In the genomic region with DNA sequence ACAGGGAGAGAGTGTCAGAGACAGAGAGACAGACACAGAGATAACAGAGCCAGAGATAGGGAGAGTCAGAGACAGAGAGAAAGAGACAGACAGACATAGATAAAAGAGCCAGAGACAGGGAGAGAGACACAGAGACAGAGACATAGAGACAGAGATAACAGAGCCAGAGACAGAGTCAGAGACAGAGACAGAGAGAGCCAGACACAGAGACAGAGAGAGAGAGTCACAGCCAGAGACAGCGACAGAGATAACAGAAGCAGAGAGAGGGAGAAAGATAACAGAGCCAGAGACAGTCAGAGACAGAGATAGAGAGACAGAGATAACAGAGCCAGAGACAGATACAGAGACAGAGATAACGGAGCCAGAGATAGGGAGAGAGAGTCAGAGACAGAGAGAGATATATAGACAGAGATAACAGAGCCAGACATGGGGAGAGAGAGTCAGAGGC, we compare ENCODE assay signal across 8 cellular contexts. TPM values are rescaled to one million over a fixed set of nuclear protein-coding genes. Genes with fewer than 3 reads are reported as not detected.
A peak's percentile ranks its signal among the peaks of the same experiment; 100 is the strongest.
DNase-seq lines count a peak whose midpoint lies in the region; ATAC-seq, FAIRE-seq and TF ChIP-seq lines count a peak whose summit lies in the region.

No MANE protein-coding gene starts in this region.

- H3K79me2 ChIP-seq in H9 (ENCODE audit: insufficient read depth, low read length) (no peaks in the 10 kb centered on the region), GM12878 (ENCODE audit: control insufficient read depth, insufficient read depth, low read length) (peaks cover 55% of the 10 kb centered on the region)

- H3K27me3 Mint-ChIP-seq in H9 (ENCODE audit: low read depth) (peaks cover 61% of the 10 kb centered on the region), mesothelial cell of epicardium (ENCODE audit: low read depth) (peaks cover 55% of the 10 kb centered on the region)

- POLR2A ChIA-PET in AG04450 (lab: Yijun Ruan, JAX), result interaction anchor here (0.6 to 0.7 kb wide), 2 partner anchors 101 to 334 kb away, joined by 3 to 5 read pairs; no protein-coding TSS in a partner anchor
- POLR2A ChIA-PET in GM12878 (lab: Charles Lee), result interaction anchor here (1.0 to 2.4 kb wide), 6 partner anchors 8 to 58 kb away, joined by 4 to 23 read pairs (median 7); no protein-coding TSS in a partner anchor

- peaks cover 9% of the 10 kb centered on the region for H3K27me3 ChIP-seq in AG04450 (ENCODE audit: control insufficient read depth, insufficient read depth, low read length)
- H3K27me3 ChIP-seq in H9 (ENCODE audit: insufficient read depth, low read length), result peaks cover 13% of the 10 kb centered on the region; the same call in 1 of the 2 replicates
- H3K27me3 ChIP-seq in GM12878 (replicated peaks in 1 of 2; ENCODE audit: control insufficient read depth in 2 of 2, insufficient read depth in 2 of 2, low read length in 1 of 2), result no peaks in the 10 kb centered on the region

- H3K4me2 ChIP-seq in H9 (ENCODE audit: insufficient read depth, insufficient read length, low read length), result peak overlapping the region; percentile 81
- H3K4me2 ChIP-seq in GM12878 (ENCODE audit: control insufficient read depth, insufficient read depth), result peak overlapping the region; percentile 73

- ATAC-seq in GM12878, result no peak
- ATAC-seq in HG03521 (IDR thresholded peaks at IDR 0.05; ENCODE audit: unreplicated experiment), result no peak
- ATAC-seq in left colon, result no peak
- no peak for ATAC-seq in GM19395 (IDR thresholded peaks at IDR 0.05; ENCODE audit: unreplicated experiment)
- no peak for ATAC-seq in GM18867 (IDR thresholded peaks at IDR 0.05; ENCODE audit: unreplicated experiment)

- intact Hi-C loops in GM12878 (cut with micrococcal nuclease; ENCODE audit: unreplicated experiment), result loop anchor here (2.0 kb wide), 1 partner anchor 71 kb away; no protein-coding TSS in a partner anchor
- intact Hi-C loops in left colon (cut with DNase I, micrococcal nuclease), result no loop called here

- no peak overlapping the region for H2BK12ac ChIP-seq in H9 (ENCODE audit: insufficient read length, low read depth, low read length)

- WGBS in H9 (ENCODE audit: extremely low coverage, insufficient read length, low lambda C conversion rate), result no CpG with 5 or more reads among the region's 2 CpGs
- WGBS in GM12878 (ENCODE audit: insufficient coverage, insufficient replicate concordance, low lambda C conversion rate, missing lambda C conversion rate), result 41% methylated on average over 2 of the region's 2 CpGs

- H3K4me3 Mint-ChIP-seq in H9, result peak overlapping the region; percentile 70 to 78
- peak overlapping the region; percentile 80 for H3K4me3 Mint-ChIP-seq in mesothelial cell of epicardium

- SMC1A ChIA-PET in GM12878 (lab: Charles Lee; ENCODE audit: uncharacterized antibody, unreplicated experiment), result interaction anchor here (0.7 to 1.1 kb wide), 2 partner anchors 57 to 71 kb away, joined by 3 to 7 read pairs; no protein-coding TSS in a partner anchor

- in situ Hi-C loops in GM12878 (cut with MboI), result loop anchor here (10.0 kb wide), 1 partner anchor 1175 kb away; the partner anchor contains the start of gene FCER2

- FAIRE-seq in GM12878 (lab: Jason Lieb, UNC), result peak; percentile 64

- no peak overlapping the region for H3K27ac Mint-ChIP-seq in H9
- H3K27ac Mint-ChIP-seq in mesothelial cell of epicardium, result peak overlapping the region; percentile 62

- H3K79me1 ChIP-seq in H9 (ENCODE audit: insufficient read depth, low read depth, low read length, poor library complexity, severe bottlenecking), result no peaks in the 10 kb centered on the region

- BruUV-seq in GM12878 (replicated peaks; lab: Mats Ljungman, UMichigan), result no TSS peak

- peaks cover 0 to 7% of the 10 kb centered on the region in 2 experiments; a peak in 2 of 4 replicates for H3K36me3 ChIP-seq in GM12878 (ENCODE audit: control insufficient read depth in 2 of 2, insufficient read depth in 2 of 2, low read length in 1 of 2)

- H3K23ac ChIP-seq in H9 (ENCODE audit: insufficient read length, low read depth, low read length), result no peak overlapping the region

- no peak overlapping the region for H2BK5ac ChIP-seq in H9 (ENCODE audit: insufficient read length, low read length)

- H3K27ac ChIP-seq in AG04450 (ENCODE audit: low read depth, low read length), result no peak overlapping the region
- no peak overlapping the region for H3K27ac ChIP-seq in H9 (ENCODE audit: insufficient read length, low read depth, low read length)
- H3K27ac ChIP-seq in GM12878 (ENCODE audit: control insufficient read depth, insufficient read depth), result peak overlapping the region; percentile 83

- CTCF ChIA-PET in AG04450 (lab: Charles Lee), result no interaction called here
- CTCF ChIA-PET in GM12878 (lab: Yijun Ruan, JAX), result no interaction called here

- no peak overlapping the region for H2BK15ac ChIP-seq in H9 (ENCODE audit: low read depth, low read length)

- peak overlapping the region; percentile 75 for H3K4me3 ChIP-seq in AG04450 (ENCODE audit: low read depth, low read length)
- peak overlapping the region; percentile 99 for H3K4me3 ChIP-seq in GM12878

- no peak for TF ChIP-seq POLR2A in GM12878 (IDR thresholded peaks at IDR 0.05; ENCODE audit: low read depth, low read length)

- H3T11ph ChIP-seq in H9 (ENCODE audit: low read length), result no peak overlapping the region

- no peak for TF ChIP-seq RAD21 in GM12878 (IDR thresholded peaks at IDR 0.05; ENCODE audit: insufficient read depth, low read depth, low read length)

- H3K9me3 Mint-ChIP-seq in H9 (peaks cover 0 to 4% of the 10 kb centered on the region in 2 experiments; a peak in 2 of 5 replicates), mesothelial cell of epicardium (no peaks in the 10 kb centered on the region)

- H3K4ac ChIP-seq in H9 (ENCODE audit: low read depth, low read length), result no peak overlapping the region

- no peaks in the 10 kb centered on the region; the same call in 1 of the 2 replicates for H3K9me3 ChIP-seq in AG04450 (ENCODE audit: control insufficient read depth, insufficient read depth, low read length)
- H3K9me3 ChIP-seq in H9 (ENCODE audit: control insufficient read depth, low read depth, low read length), result no peaks in the 10 kb centered on the region
- no peaks in the 10 kb centered on the region; the same call in 2 of the 3 replicates for H3K9me3 ChIP-seq in GM12878 (replicated peaks; ENCODE audit: control insufficient read depth, insufficient read depth, low read length)

- H3K9ac ChIP-seq in H9 (ENCODE audit: extremely low read depth, insufficient read length, low read length), result no peak overlapping the region
- H3K9ac ChIP-seq in GM12878 (ENCODE audit: control insufficient read depth, insufficient read depth, low read length), result peak overlapping the region; percentile 99; the same call in 1 of the 2 replicates

- H3K18ac ChIP-seq in H9 (ENCODE audit: insufficient read length, low read depth, low read length), result no peak overlapping the region

- DNase-seq in AG04450 (ENCODE audit: low read depth, low spot score) (no peak), H9 (no peak), GM12878 (ENCODE audit: low read depth, low spot score) (no peak), mesothelial cell of epicardium (ENCODE audit: low spot score in 2 of 2, unreplicated experiment in 2 of 2) (no peak), left colon (no peak)

- H2BK120ac ChIP-seq in H9 (ENCODE audit: low read depth, low read length, poor library complexity, severe bottlenecking), result no peak overlapping the region

- H3K4me1 Mint-ChIP-seq in H9 (peaks cover 32 to 38% of the 10 kb centered on the region in 2 experiments), mesothelial cell of epicardium (peaks cover 24% of the 10 kb centered on the region)

- peaks cover 22% of the 10 kb centered on the region for H3K23me2 ChIP-seq in H9 (ENCODE audit: insufficient read length, low read depth, low read length, poor library complexity, severe bottlenecking)

- no peak overlapping the region for H4K5ac ChIP-seq in H9 (ENCODE audit: insufficient read length, low read depth, low read length)

- H4K91ac ChIP-seq in H9 (ENCODE audit: insufficient read length, low read depth, low read length), result no peak overlapping the region

- H2AFZ ChIP-seq in H9 (ENCODE audit: low read length) (no peak overlapping the region), GM12878 (ENCODE audit: control insufficient read depth, low read depth, low read length) (no peak overlapping the region)

- no peak overlapping the region for H2BK20ac ChIP-seq in H9 (ENCODE audit: low read depth, low read length, poor library complexity, severe bottlenecking)

- no peak overlapping the region for H2AK5ac ChIP-seq in H9 (ENCODE audit: insufficient read length, low read length)

- H3K56ac ChIP-seq in H9 (ENCODE audit: insufficient read length, low read depth, low read length), result no peak overlapping the region

- TF ChIP-seq EP300 in GM12878 (IDR thresholded peaks at IDR 0.05; ENCODE audit: borderline replicate concordance in 1 of 2, control insufficient read depth in 1 of 2, low read depth in 2 of 2, low read length in 2 of 2), result no peak

- no peaks in the 10 kb centered on the region for H4K20me1 ChIP-seq in H9 (ENCODE audit: control insufficient read depth, insufficient read depth, insufficient read length)
- no peaks in the 10 kb centered on the region for H4K20me1 ChIP-seq in GM12878 (ENCODE audit: control insufficient read depth, insufficient read depth)

- no peak overlapping the region for H4K8ac ChIP-seq in H9 (replicated peaks; ENCODE audit: insufficient read length, low read depth, low read length)

- H3K36me3 Mint-ChIP-seq in H9 (ENCODE audit: insufficient read depth in 1 of 3, low read depth in 3 of 3) (no peaks in the 10 kb centered on the region), mesothelial cell of epicardium (no peaks in the 10 kb centered on the region)

- RAD21 ChIA-PET in GM12878 (lab: Charles Lee; ENCODE audit: unreplicated experiment), result interaction anchor here (0.7 to 1.5 kb wide), 5 partner anchors 13 to 58 kb away, joined by 3 to 16 read pairs (median 7); no protein-coding TSS in a partner anchor

- TF ChIP-seq CTCF in AG04450 (IDR thresholded peaks at IDR 0.05; ENCODE audit: low read depth, low read length) (no peak), H9 (conservative IDR thresholded peaks at IDR 0.05) (no peak), GM12878 (IDR thresholded peaks at IDR 0.05 in 2 of 3, conservative IDR thresholded peaks at IDR 0.05 in 1 of 3; ENCODE audit: control insufficient read depth in 2 of 3, extremely low read depth in 1 of 3, insufficient read depth in 1 of 3, low read depth in 3 of 3, low read length in 3 of 3) (no peak), mesothelial cell of epicardium (IDR thresholded peaks at IDR 0.05; ENCODE audit: unreplicated experiment) (no peak)

- H3K4me1 ChIP-seq in H9 (ENCODE audit: insufficient read depth, low read length) (peaks cover 6% of the 10 kb centered on the region; the same call in 1 of the 2 replicates), GM12878 (ENCODE audit: control insufficient read depth, insufficient read depth, low read length) (peaks cover 32% of the 10 kb centered on the region)

- H3K14ac ChIP-seq in H9 (ENCODE audit: insufficient read depth, low read length), result no peak overlapping the region

RNA-seq across cellular contexts. Expression of gene TNFSF9, which starts 0.9 kb away (rescaled TPM):
- polyA plus RNA-seq in AG04450 (2011; rRNA removed) (0.14 and 0.16 TPM in 2 replicates), GM12878 (2011; rRNA removed) (24.6 and 33.3 TPM in 2 replicates), GM12878 (2014; fragmentation: Illumina TruSeq; extraction: Trizol) (13.4 and 14.7 TPM in 2 replicates), GM12878 (2014; fragmentation: Nextera tagmentation; extraction: Ambion mirVana) (10 to 100 TPM in 1 of 2 experiments, 1 to 10 TPM in 1; 6.2 to 12.8 TPM), GM12878 (2014; rRNA removed) (46.8 and 48.0 TPM in 2 replicates), GM12878 (2016; fragmentation: Nextera tagmentation; extraction: Ambion mirVana) (10 to 100 TPM; 20.7 to 21.5 TPM)
- polyA minus RNA-seq in AG04450 (2011; rRNA and poly(A)+ RNA removed), result 0.13 and 0.23 TPM in 2 replicates
- total RNA-seq in H9 (2021) (1.9 and 2.1 TPM in 2 replicates), GM12878 (2014; rRNA removed) (72.8 and 75.3 TPM in 2 replicates), GM12878 (2014; rRNA removed; fragmentation: Illumina TruSeq; extraction: Trizol) (20.9 and 22.7 TPM in 2 replicates), GM12878 (2021) (60.1 TPM in 2 replicates), mesothelial cell of epicardium (0.76 to 1.5 TPM (median 1.1 TPM) in 3 replicates), left colon (1 to 10 TPM; 1.6 to 2.7 TPM)
- 48.6 and 53.3 TPM in 2 replicates for total RNA-seq in GM12878 (2013; cell fraction: nucleolus; rRNA removed)
- 20.3 TPM for polyA plus RNA-seq in GM12878 (2011; ENCODE audit: low read depth)
- 31.1 and 35.9 TPM in 2 replicates for polyA plus RNA-seq in GM12878 (2011; cell fraction: cytosol; rRNA removed)
- 21.7 and 29.6 TPM in 2 replicates for polyA plus RNA-seq in GM12878 (2011; cell fraction: nucleus; rRNA removed)
- polyA plus RNA-seq in GM12878 (2012), result 41.9 and 76.9 TPM in 2 replicates
- 11.6 and 25.0 TPM in 2 replicates for polyA minus RNA-seq in GM12878 (2011; rRNA and poly(A)+ RNA removed)
- 19.6 and 29.1 TPM in 2 replicates for polyA minus RNA-seq in GM12878 (2011; cell fraction: cytosol; rRNA and poly(A)+ RNA removed)
- 14.4 and 18.5 TPM in 2 replicates for polyA minus RNA-seq in GM12878 (2011; cell fraction: nucleus; rRNA and poly(A)+ RNA removed)

RNA-seq across cellular contexts. Expression of gene TUBB4A, which starts 27.9 kb away (rescaled TPM):
- polyA plus RNA-seq in AG04450 (2011; rRNA removed), result not detected in 2 replicates
- not detected in 2 replicates for polyA minus RNA-seq in AG04450 (2011; rRNA and poly(A)+ RNA removed)
- 19.5 and 20.3 TPM in 2 replicates for total RNA-seq in H9 (2021)
- 1.8 and 4.3 TPM in 2 replicates for total RNA-seq in GM12878 (2013; cell fraction: nucleolus; rRNA removed)
- 2.5 and 2.8 TPM in 2 replicates for total RNA-seq in GM12878 (2014; rRNA removed)
- total RNA-seq in GM12878 (2014; rRNA removed; fragmentation: Illumina TruSeq; extraction: Trizol), result 1.3 and 1.4 TPM in 2 replicates
- 22.4 and 30.4 TPM in 2 replicates for total RNA-seq in GM12878 (2021)
- 1.4 TPM for polyA plus RNA-seq in GM12878 (2011; ENCODE audit: low read depth)
- polyA plus RNA-seq in GM12878 (2011; rRNA removed), result 0.12 and 0.29 TPM in 2 replicates
- 1.2 and 1.6 TPM in 2 replicates for polyA plus RNA-seq in GM12878 (2011; cell fraction: cytosol; rRNA removed)
- polyA plus RNA-seq in GM12878 (2011; cell fraction: nucleus; rRNA removed), result 1.1 and 2.1 TPM in 2 replicates
- 4.8 and 8.1 TPM in 2 replicates for polyA plus RNA-seq in GM12878 (2012)
- polyA plus RNA-seq in GM12878 (2014; fragmentation: Illumina TruSeq; extraction: Trizol), result 5.9 and 7.1 TPM in 2 replicates
- under 1 TPM; 0.79 to 0.85 TPM for polyA plus RNA-seq in GM12878 (2014; fragmentation: Nextera tagmentation; extraction: Ambion mirVana)
- polyA plus RNA-seq in GM12878 (2014; rRNA removed), result 5.1 and 7.5 TPM in 2 replicates
- 10 to 100 TPM; 12.1 to 20.0 TPM for polyA plus RNA-seq in GM12878 (2016; fragmentation: Nextera tagmentation; extraction: Ambion mirVana)
- polyA minus RNA-seq in GM12878 (2011; rRNA and poly(A)+ RNA removed), result 0.73 and 2.7 TPM in 2 replicates
- polyA minus RNA-seq in GM12878 (2011; cell fraction: cytosol; rRNA and poly(A)+ RNA removed), result 3.4 and 8.4 TPM in 2 replicates
- polyA minus RNA-seq in GM12878 (2011; cell fraction: nucleus; rRNA and poly(A)+ RNA removed), result 1.1 and 2.9 TPM in 2 replicates
- 10.5 to 13.5 TPM (median 13.0 TPM) in 3 replicates for total RNA-seq in mesothelial cell of epicardium
- 1 to 10 TPM; 1.1 to 1.7 TPM for total RNA-seq in left colon

RNA-seq across cellular contexts. Expression of gene DENND1C, which starts 48.4 kb away (rescaled TPM):
- polyA plus RNA-seq in AG04450 (2011; rRNA removed) (not detected in 2 replicates), GM12878 (2011; rRNA removed) (10.6 and 25.8 TPM in 2 replicates), GM12878 (2014; fragmentation: Illumina TruSeq; extraction: Trizol) (24.6 and 39.5 TPM in 2 replicates), GM12878 (2014; fragmentation: Nextera tagmentation; extraction: Ambion mirVana) (1 to 10 TPM; 2.4 to 2.8 TPM), GM12878 (2014; rRNA removed) (49.1 and 59.0 TPM in 2 replicates), GM12878 (2016; fragmentation: Nextera tagmentation; extraction: Ambion mirVana) (10 to 100 TPM; 45.8 to 45.9 TPM)
- polyA minus RNA-seq in AG04450 (2011; rRNA and poly(A)+ RNA removed), result not detected in 2 replicates
- total RNA-seq in H9 (2021) (2.4 TPM in 2 replicates), GM12878 (2014; rRNA removed) (16.4 and 24.5 TPM in 2 replicates), GM12878 (2014; rRNA removed; fragmentation: Illumina TruSeq; extraction: Trizol) (10.9 and 11.5 TPM in 2 replicates), GM12878 (2021) (50.5 and 54.3 TPM in 2 replicates), mesothelial cell of epicardium (0.42 to 0.75 TPM (median 0.63 TPM) in 3 replicates), left colon (1 to 10 TPM; 2.8 TPM)
- total RNA-seq in GM12878 (2013; cell fraction: nucleolus; rRNA removed), result 36.0 and 43.4 TPM in 2 replicates
- polyA plus RNA-seq in GM12878 (2011; ENCODE audit: low read depth), result 18.1 TPM
- 27.6 and 35.8 TPM in 2 replicates for polyA plus RNA-seq in GM12878 (2011; cell fraction: cytosol; rRNA removed)
- polyA plus RNA-seq in GM12878 (2011; cell fraction: nucleus; rRNA removed), result 98.7 and 103 TPM in 2 replicates
- polyA plus RNA-seq in GM12878 (2012), result 39.5 and 44.4 TPM in 2 replicates
- 8.0 and 18.8 TPM in 2 replicates for polyA minus RNA-seq in GM12878 (2011; rRNA and poly(A)+ RNA removed)
- polyA minus RNA-seq in GM12878 (2011; cell fraction: cytosol; rRNA and poly(A)+ RNA removed), result 11.4 and 12.4 TPM in 2 replicates
- 18.0 and 30.9 TPM in 2 replicates for polyA minus RNA-seq in GM12878 (2011; cell fraction: nucleus; rRNA and poly(A)+ RNA removed)
